ENCODE assay signal across 8 cellular contexts in genomic region chr10:61937631-61938284, GRCh38. TPM values are rescaled to one million over a fixed set of nuclear protein-coding genes. Genes with fewer than 3 reads are reported as not detected.
DNase-seq lines count a peak whose midpoint lies in the region; ATAC-seq and TF ChIP-seq lines count a peak whose summit lies in the region.

No MANE protein-coding gene starts in this region.

- peaks cover 8 to 11% (median 8%) of the 10 kb centered on the region in 3 donors for H3K36me3 Mint-ChIP-seq in immature natural killer cell

- intact Hi-C loops in testis (cut with DNase I; ENCODE audit: low total_unique reads): no loop called here

- DNase-seq in activated CD4-positive, CD25-positive, alpha-beta regulatory T cell (lab: John Stamatoyannopoulos, UW): no peak
- peak; percentile 20 to 37 (median 26) for DNase-seq in immature natural killer cell
- DNase-seq in testis: no peak
- no peak for DNase-seq in ureter (ENCODE audit: low spot score)

- no peaks in the 10 kb centered on the region for H3K9me3 ChIP-seq in testis

- no peaks in the 10 kb centered on the region for H3K9me3 Mint-ChIP-seq in immature natural killer cell

- no peak for TF ChIP-seq POLR2A in testis (IDR thresholded peaks at IDR 0.05)

- ATAC-seq in activated CD4-positive, CD25-positive, alpha-beta regulatory T cell treated with anti-CD3 and anti-CD28 coated beads, Interleukin-2, amount 50 U/mL, for 24 hours: peak; percentile 65 to 71
- ATAC-seq in GM19452 (IDR thresholded peaks at IDR 0.05; ENCODE audit: unreplicated experiment) (no peak), HG02610 (IDR thresholded peaks at IDR 0.05; ENCODE audit: unreplicated experiment) (no peak)

- H3K27me3 Mint-ChIP-seq in immature natural killer cell (ENCODE audit: low read depth in 3 of 3): peaks cover 2 to 3% (median 2%) of the 10 kb centered on the region in 3 donors

- peak overlapping the region; percentile 54 to 88 (median 64) for H3K27ac Mint-ChIP-seq in immature natural killer cell

- TF ChIP-seq CTCF in VCaP (conservative IDR thresholded peaks at IDR 0.05) (no peak), testis (IDR thresholded peaks at IDR 0.05) (no peak)

- H3K27me3 ChIP-seq in testis: no peaks in the 10 kb centered on the region

- peaks cover 83 to 90% of the 10 kb centered on the region in 2 donors for H3K4me1 Mint-ChIP-seq in immature natural killer cell

- H3K27ac ChIP-seq in VCaP (peak overlapping the region; percentile 90), testis (peak overlapping the region; percentile 52 to 62)

- H3K4me3 ChIP-seq in testis: no peak overlapping the region

- H3K4me3 Mint-ChIP-seq in immature natural killer cell: peak overlapping the region; percentile 15 to 70 (median 40)

- peaks cover 17% of the 10 kb centered on the region for H3K4me1 ChIP-seq in testis

- H3K36me3 ChIP-seq in testis (ENCODE audit: low read depth, missing control alignments): no peaks in the 10 kb centered on the region

- WGBS in testis, 2 donors: 76 to 82% methylated on average over 1 of the region's 1 CpG

RNA-seq across cellular contexts. Expression of gene ARID5B, which starts 36.3 kb away (rescaled TPM):
- polyA plus RNA-seq in immature natural killer cell: 10 to 100 TPM; 12.2 to 35.3 (median 22.1) TPM
- total RNA-seq in testis: 10 to 100 TPM; 52.1 to 73.6 TPM
- 14.3 TPM for polyA plus RNA-seq in testis (ENCODE audit: insufficient read depth, low read depth, low replicate concordance)
- total RNA-seq in ureter: 63.7 TPM

Comparison
In these comparisons a context has a peak if more than half of its experiments do, and no peak if none do; other contexts are left out.
1. ATAC-seq: peak in activated CD4-positive, CD25-positive, alpha-beta regulatory T cell treated with anti-CD3 and anti-CD28 coated beads, Interleukin-2, amount 50 U/mL, for 24 hours (2 of 2); none in GM19452 (single experiment) and HG02610 (single experiment).
2. DNase-seq: peak in immature natural killer cell (3 of 3); none in activated CD4-positive, CD25-positive, alpha-beta regulatory T cell (0 of 4), testis (single experiment) and ureter (single experiment).